22 cellular contexts compared by ENCODE assay signal in genomic region chr17:47057831-47058230, GRCh38.
"Had no signal": no experiment of that assay in that cellular context is flagged by ENCODE, and none has a peak within 500 bp of the region (broad histone marks: within the 10 kb centered on the region; RNA-seq: fewer than 3 reads in every experiment).

No MANE protein-coding gene starts in this region.

- H3K27me3 ChIP-seq: brain microvascular endothelial cell, colonic mucosa, dorsolateral prefrontal cortex, esophagus squamous epithelium, gastrocnemius medialis, neutrophil, ovary, tibial artery had no signal

- DNase-seq: activated CD4-positive, CD25-positive, alpha-beta regulatory T cell treated with anti-CD3 and anti-CD28 coated beads, Interleukin-2, amount 50 U/mL, for 72 hours; activated T-cell treated with anti-CD3 and anti-CD28 coated beads, Interleukin-2, amount 50 U/mL, for 1 hour; aorta; brain microvascular endothelial cell; colonic mucosa; dorsolateral prefrontal cortex; esophagus squamous epithelium; gastrocnemius medialis; head of caudate nucleus; left colon; natural killer cell; ovary; stimulated activated CD4-positive, alpha-beta T cell treated with anti-CD3 and anti-CD28 coated beads, Interleukin-12 subunit alpha, Interleukin-12 subunit beta, amount 100 ng/mL, for 4 hours; stimulated activated naive CD8-positive, alpha-beta T cell treated with anti-CD3 and anti-CD28 coated beads, Interleukin-15, amount 100 ng/mL, for 72 hours; T-cell; tibial artery had no signal

- H3K4me3 ChIP-seq: colonic mucosa, dorsolateral prefrontal cortex, esophagus squamous epithelium, gastrocnemius medialis, ovary, prostate gland, tibial artery had no signal

- H3K36me3 ChIP-seq: colonic mucosa, ovary, prostate gland had no signal

- H3K27ac Mint-ChIP-seq: activated naive CD4-positive, alpha-beta T cell treated with anti-CD3 and anti-CD28 coated beads, Interleukin-2, amount 50 U/mL, for 72 hours; T-cell; T-helper 2 cell treated with Interferon-gamma antibody and Interleukin-4, amounts not matched to agents 5 μg/mL and 100 μg/mL, for 36 hours had no signal

- H3K27me3 Mint-ChIP-seq: stimulated activated naive CD8-positive, alpha-beta T cell treated with anti-CD3 and anti-CD28 coated beads, Interleukin-15, amount 100 ng/mL, for 72 hours; T-cell had no signal

- ATAC-seq: activated naive CD4-positive, alpha-beta T cell treated with anti-CD3 and anti-CD28 coated beads, Interleukin-2, amount 50 U/mL, for 72 hours; gastrocnemius medialis; left colon; natural killer cell; stimulated activated naive CD8-positive, alpha-beta T cell treated with anti-CD3 and anti-CD28 coated beads, Interleukin-15, amount 100 ng/mL, for 72 hours; T-cell had no signal

- H3K4me1 Mint-ChIP-seq: natural killer cell; stimulated activated naive CD8-positive, alpha-beta T cell treated with anti-CD3 and anti-CD28 coated beads, Interleukin-15, amount 100 ng/mL, for 72 hours had no signal

- H3K27ac ChIP-seq: brain microvascular endothelial cell, colonic mucosa, esophagus squamous epithelium, gastrocnemius medialis, neutrophil, ovary, prostate gland, tibial artery, VCaP had no signal

- H3K36me3 Mint-ChIP-seq: activated naive CD4-positive, alpha-beta T cell treated with anti-CD3 and anti-CD28 coated beads, Interleukin-2, amount 50 U/mL, for 72 hours; natural killer cell had no signal

- H3K9me3 ChIP-seq: colonic mucosa, esophagus squamous epithelium, gastrocnemius medialis, neutrophil, ovary, prostate gland, tibial artery had no signal

- FAIRE-seq: islet of Langerhans had no signal

- H3K4me3 Mint-ChIP-seq: natural killer cell; stimulated activated naive CD8-positive, alpha-beta T cell treated with anti-CD3 and anti-CD28 coated beads, Interleukin-15, amount 100 ng/mL, for 72 hours; T-cell; T-helper 2 cell treated with Interferon-gamma antibody and Interleukin-4, amounts not matched to agents 5 μg/mL and 100 μg/mL, for 36 hours had no signal

- H3K9me3 Mint-ChIP-seq: activated naive CD4-positive, alpha-beta T cell treated with anti-CD3 and anti-CD28 coated beads, Interleukin-2, amount 50 U/mL, for 72 hours; natural killer cell; stimulated activated naive CD8-positive, alpha-beta T cell treated with anti-CD3 and anti-CD28 coated beads, Interleukin-15, amount 100 ng/mL, for 72 hours; T-cell; T-helper 2 cell treated with Interferon-gamma antibody and Interleukin-4, amounts not matched to agents 5 μg/mL and 100 μg/mL, for 36 hours had no signal

- H3K4me1 ChIP-seq: colonic mucosa, esophagus squamous epithelium, gastrocnemius medialis, prostate gland, tibial artery had no signal
